ENCODE assay signal across 18 cellular contexts in the genomic region with DNA sequence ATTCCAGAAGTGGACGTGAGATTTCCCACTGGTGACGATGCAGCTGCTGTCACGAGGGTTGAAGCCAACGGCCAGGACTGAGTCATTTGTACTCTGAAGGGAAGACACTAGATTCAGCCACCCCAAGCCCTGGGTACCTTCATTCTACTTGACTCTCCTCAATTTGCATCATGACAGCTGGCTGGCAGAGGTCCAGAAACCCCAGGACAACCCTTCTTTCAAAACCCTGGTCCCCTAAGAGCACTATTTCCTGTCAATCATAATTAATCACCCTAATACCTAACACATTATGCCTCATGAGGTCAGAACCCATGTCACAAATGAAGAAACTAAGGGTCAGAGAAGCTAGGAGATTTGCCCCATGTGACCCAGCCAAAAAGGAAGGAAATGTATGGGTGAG. TPM values are rescaled to one million over a fixed set of nuclear protein-coding genes. Genes with fewer than 3 reads are reported as not detected.
A peak's percentile ranks its signal among the peaks of the same experiment; 100 is the strongest.
DNase-seq lines count a peak whose midpoint lies in the region; ATAC-seq and TF ChIP-seq lines count a peak whose summit lies in the region.
"Had no signal": no experiment of that assay in that cellular context is flagged by ENCODE, and none has a peak within 500 bp of the region (broad histone marks: within the 10 kb centered on the region; RNA-seq: fewer than 3 reads in every experiment).

No MANE protein-coding gene starts in this region.

- H3K4ac ChIP-seq in H9 (ENCODE audit: low read depth, low read length), result no peak overlapping the region

- WGBS in H9 (ENCODE audit: extremely low coverage, insufficient read length, low lambda C conversion rate), result no CpG with 5 or more reads among the region's 4 CpGs

- no peak overlapping the region for H3K27ac Mint-ChIP-seq in activated CD8-positive, alpha-beta T cell treated with anti-CD3 and anti-CD28 coated beads for 36 hours
- H3K27ac Mint-ChIP-seq in activated CD8-positive, alpha-beta T cell treated with anti-CD3 and anti-CD28 coated beads, Interleukin-2, amount 10 ng/mL, durations not matched to agents 7 days and 5 days, result no peak overlapping the region
- peak overlapping the region; percentile 50 to 85 (median 76); a peak in 4 of 7 replicates for H3K27ac Mint-ChIP-seq in H9
- H3K27ac Mint-ChIP-seq in activated CD4-positive, alpha-beta memory T cell treated with anti-CD3 and anti-CD28 coated beads, Interleukin-2, amount 10 ng/mL, durations not matched to agents 7 days and 5 days, result peak overlapping the region; percentile 54

- no peak overlapping the region for H3K27ac ChIP-seq in H9 (ENCODE audit: insufficient read length, low read depth, low read length)
- peak overlapping the region; percentile 20 for H3K27ac ChIP-seq in neutrophil
- no peak overlapping the region for H3K27ac ChIP-seq in caudate nucleus (ENCODE audit: low read depth, low read length)
- H3K27ac ChIP-seq: KMS-11, left ventricle myocardium inferior, vagina had no signal

- peaks cover 68% of the 10 kb centered on the region for H3K36me3 Mint-ChIP-seq in activated CD8-positive, alpha-beta T cell treated with anti-CD3 and anti-CD28 coated beads for 36 hours (ENCODE audit: low read depth)
- peaks cover 67% of the 10 kb centered on the region for H3K36me3 Mint-ChIP-seq in activated CD8-positive, alpha-beta T cell treated with anti-CD3 and anti-CD28 coated beads, Interleukin-2, amount 10 ng/mL, durations not matched to agents 7 days and 5 days (ENCODE audit: low read depth)
- H3K36me3 Mint-ChIP-seq in H9 (ENCODE audit: insufficient read depth in 1 of 3, low read depth in 3 of 3), result peaks cover 8 to 23% (median 13%) of the 10 kb centered on the region in 3 experiments; a peak in 6 of 7 replicates
- peaks cover 64% of the 10 kb centered on the region for H3K36me3 Mint-ChIP-seq in activated CD4-positive, alpha-beta memory T cell treated with anti-CD3 and anti-CD28 coated beads, Interleukin-2, amount 10 ng/mL, durations not matched to agents 7 days and 5 days (ENCODE audit: low read depth)

- no peak overlapping the region for H4K5ac ChIP-seq in H9 (ENCODE audit: insufficient read length, low read depth, low read length)

- H2AFZ ChIP-seq in H9 (ENCODE audit: low read length), result no peak overlapping the region

- H3K14ac ChIP-seq in H9 (ENCODE audit: insufficient read depth, low read length), result no peak overlapping the region

- DNase-seq in activated CD8-positive, alpha-beta T cell treated with anti-CD3 and anti-CD28 coated beads for 36 hours, result peak; percentile 32
- DNase-seq in activated CD8-positive, alpha-beta T cell treated with anti-CD3 and anti-CD28 coated beads, Interleukin-2, amount 10 ng/mL, durations not matched to agents 7 days and 5 days, result no peak
- DNase-seq in H9, result no peak
- DNase-seq in activated CD4-positive, alpha-beta memory T cell treated with anti-CD3 and anti-CD28 coated beads, Interleukin-2, amount 10 ng/mL, durations not matched to agents 7 days and 5 days, result no peak
- DNase-seq in GM19240 (ENCODE audit: insufficient read length, low spot score), result no peak
- no peak for DNase-seq in caudate nucleus (lab: John Stamatoyannopoulos, UW)
- no peak for DNase-seq in NCI-H345 (lab: John Stamatoyannopoulos, UW)
- DNase-seq: activated CD8-positive, alpha-beta memory T cell treated with anti-CD3 and anti-CD28 coated beads, Interleukin-2, amount 10 ng/mL, durations not matched to agents 7 days and 5 days; activated gamma-delta T cell; esophagus squamous epithelium; left ventricle myocardium inferior; NCI-H446; SHP77; T-helper 1 cell had no signal

- peaks cover 2% of the 10 kb centered on the region for H4K20me1 ChIP-seq in H9 (ENCODE audit: control insufficient read depth, insufficient read depth, insufficient read length)

- no peaks in the 10 kb centered on the region for H3K9me3 Mint-ChIP-seq in activated CD8-positive, alpha-beta T cell treated with anti-CD3 and anti-CD28 coated beads for 36 hours
- H3K9me3 Mint-ChIP-seq in activated CD8-positive, alpha-beta T cell treated with anti-CD3 and anti-CD28 coated beads, Interleukin-2, amount 10 ng/mL, durations not matched to agents 7 days and 5 days (ENCODE audit: insufficient read depth), result no peaks in the 10 kb centered on the region
- H3K9me3 Mint-ChIP-seq in H9, result no peaks in the 10 kb centered on the region
- H3K9me3 Mint-ChIP-seq in activated CD4-positive, alpha-beta memory T cell treated with anti-CD3 and anti-CD28 coated beads, Interleukin-2, amount 10 ng/mL, durations not matched to agents 7 days and 5 days, result no peaks in the 10 kb centered on the region
- H3K9me3 Mint-ChIP-seq: central memory CD8-positive, alpha-beta T cell had no signal

- no peaks in the 10 kb centered on the region for H3K79me1 ChIP-seq in H9 (ENCODE audit: insufficient read depth, low read depth, low read length, poor library complexity, severe bottlenecking)

- H3K56ac ChIP-seq in H9 (ENCODE audit: insufficient read length, low read depth, low read length), result no peak overlapping the region

- H3T11ph ChIP-seq in H9 (ENCODE audit: low read length), result no peak overlapping the region

- no peaks in the 10 kb centered on the region for H3K27me3 Mint-ChIP-seq in activated CD8-positive, alpha-beta T cell treated with anti-CD3 and anti-CD28 coated beads for 36 hours
- H3K27me3 Mint-ChIP-seq in activated CD8-positive, alpha-beta T cell treated with anti-CD3 and anti-CD28 coated beads, Interleukin-2, amount 10 ng/mL, durations not matched to agents 7 days and 5 days (ENCODE audit: low read depth), result no peaks in the 10 kb centered on the region
- peaks cover 23% of the 10 kb centered on the region for H3K27me3 Mint-ChIP-seq in H9 (ENCODE audit: low read depth)
- H3K27me3 Mint-ChIP-seq in activated CD4-positive, alpha-beta memory T cell treated with anti-CD3 and anti-CD28 coated beads, Interleukin-2, amount 10 ng/mL, durations not matched to agents 7 days and 5 days, result no peaks in the 10 kb centered on the region
- H3K27me3 Mint-ChIP-seq: activated CD8-positive, alpha-beta memory T cell treated with anti-CD3 and anti-CD28 coated beads, Interleukin-2, amount 10 ng/mL, durations not matched to agents 7 days and 5 days; central memory CD8-positive, alpha-beta T cell had no signal

- intact Hi-C loops in activated CD8-positive, alpha-beta T cell treated with anti-CD3 and anti-CD28 coated beads for 36 hours (cut with micrococcal nuclease), result no loop called here

- H4K8ac ChIP-seq in H9 (replicated peaks; ENCODE audit: insufficient read length, low read depth, low read length), result no peak overlapping the region

- peaks cover 29% of the 10 kb centered on the region for H3K36me3 ChIP-seq in neutrophil

- H2BK20ac ChIP-seq in H9 (ENCODE audit: low read depth, low read length, poor library complexity, severe bottlenecking), result no peak overlapping the region

- H3K4me3 Mint-ChIP-seq in activated CD8-positive, alpha-beta T cell treated with anti-CD3 and anti-CD28 coated beads for 36 hours, result no peak overlapping the region
- H3K4me3 Mint-ChIP-seq in activated CD8-positive, alpha-beta T cell treated with anti-CD3 and anti-CD28 coated beads, Interleukin-2, amount 10 ng/mL, durations not matched to agents 7 days and 5 days, result no peak overlapping the region
- H3K4me3 Mint-ChIP-seq in H9, result peak overlapping the region in 1 of 2 experiments; percentile 19; a peak in 1 of 5 replicates
- H3K4me3 Mint-ChIP-seq in activated CD4-positive, alpha-beta memory T cell treated with anti-CD3 and anti-CD28 coated beads, Interleukin-2, amount 10 ng/mL, durations not matched to agents 7 days and 5 days, result no peak overlapping the region
- H3K4me3 Mint-ChIP-seq: activated CD8-positive, alpha-beta memory T cell treated with anti-CD3 and anti-CD28 coated beads, Interleukin-2, amount 10 ng/mL, durations not matched to agents 7 days and 5 days; central memory CD8-positive, alpha-beta T cell had no signal

- no peak for ATAC-seq in activated CD8-positive, alpha-beta T cell treated with anti-CD3 and anti-CD28 coated beads for 36 hours
- no peak for ATAC-seq in activated CD8-positive, alpha-beta T cell treated with anti-CD3 and anti-CD28 coated beads, Interleukin-2, amount 10 ng/mL, durations not matched to agents 7 days and 5 days
- ATAC-seq: activated CD8-positive, alpha-beta memory T cell treated with anti-CD3 and anti-CD28 coated beads, Interleukin-2, amount 10 ng/mL, durations not matched to agents 7 days and 5 days had no signal

- no peak for TF ChIP-seq CTCF in activated CD8-positive, alpha-beta T cell treated with anti-CD3 and anti-CD28 coated beads for 36 hours (IDR thresholded peaks at IDR 0.05)
- TF ChIP-seq CTCF in H9 (conservative IDR thresholded peaks at IDR 0.05), result no peak
- no peak for TF ChIP-seq CTCF in neutrophil (IDR thresholded peaks at IDR 0.05)

- H3K23me2 ChIP-seq in H9 (ENCODE audit: insufficient read length, low read depth, low read length, poor library complexity, severe bottlenecking), result peaks cover 15% of the 10 kb centered on the region

- H3K27me3 ChIP-seq in H9 (ENCODE audit: insufficient read depth, low read length) (peaks cover 11% of the 10 kb centered on the region; the same call in 1 of the 2 replicates), neutrophil (no peaks in the 10 kb centered on the region)
- H3K27me3 ChIP-seq: esophagus squamous epithelium, vagina had no signal

- H3K4me1 Mint-ChIP-seq in activated CD8-positive, alpha-beta T cell treated with anti-CD3 and anti-CD28 coated beads for 36 hours (ENCODE audit: low read depth), result peaks cover 46% of the 10 kb centered on the region
- peaks cover 57% of the 10 kb centered on the region for H3K4me1 Mint-ChIP-seq in activated CD8-positive, alpha-beta T cell treated with anti-CD3 and anti-CD28 coated beads, Interleukin-2, amount 10 ng/mL, durations not matched to agents 7 days and 5 days (ENCODE audit: low read depth)
- peaks cover 39 to 66% of the 10 kb centered on the region in 2 experiments for H3K4me1 Mint-ChIP-seq in H9
- peaks cover 61% of the 10 kb centered on the region for H3K4me1 Mint-ChIP-seq in activated CD4-positive, alpha-beta memory T cell treated with anti-CD3 and anti-CD28 coated beads, Interleukin-2, amount 10 ng/mL, durations not matched to agents 7 days and 5 days

- no peak overlapping the region for H2AK5ac ChIP-seq in H9 (ENCODE audit: insufficient read length, low read length)

- no peak overlapping the region for H3K23ac ChIP-seq in H9 (ENCODE audit: insufficient read length, low read depth, low read length)

- H3K4me2 ChIP-seq in H9 (ENCODE audit: insufficient read depth, insufficient read length, low read length), result no peak overlapping the region
- H3K4me2 ChIP-seq: KMS-11 had no signal

- H3K79me2 ChIP-seq in H9 (ENCODE audit: insufficient read depth, low read length), result no peaks in the 10 kb centered on the region

- H4K91ac ChIP-seq in H9 (ENCODE audit: insufficient read length, low read depth, low read length), result no peak overlapping the region

- H3K4me1 ChIP-seq in H9 (ENCODE audit: insufficient read depth, low read length) (0 out of 2 replicates have a peak, but pooled peaks cover 2% of the 10 kb centered on the region), neutrophil (ENCODE audit: control insufficient read depth in 1 of 2, insufficient read depth in 1 of 2, low read depth in 1 of 2, low read length in 1 of 2) (peaks cover 23% of the 10 kb centered on the region in 2 experiments)

- H2BK5ac ChIP-seq in H9 (ENCODE audit: insufficient read length, low read length), result no peak overlapping the region

- CTCF ChIA-PET in activated CD8-positive, alpha-beta T cell treated with anti-CD3 and anti-CD28 coated beads for 36 hours (lab: Charles Lee), result interaction anchor here (0.8 to 1.7 kb wide), 3 partner anchors 16 to 183 kb away, joined by 3 to 9 read pairs (median 5); a partner anchor contains a TSS
- CTCF ChIA-PET in activated CD8-positive, alpha-beta T cell treated with anti-CD3 and anti-CD28 coated beads, Interleukin-2, amount 10 ng/mL, durations not matched to agents 7 days and 5 days (lab: Charles Lee), result interaction anchor here (0.9 kb wide), 1 partner anchor 183 kb away, joined by 4 read pairs; no protein-coding TSS in a partner anchor
- CTCF ChIA-PET in activated CD4-positive, alpha-beta memory T cell treated with anti-CD3 and anti-CD28 coated beads, Interleukin-2, amount 10 ng/mL, durations not matched to agents 7 days and 5 days (lab: Charles Lee), result interaction anchor here (0.6 to 1.2 kb wide), 2 partner anchors 12 to 33 kb away, joined by 3 to 5 read pairs; no protein-coding TSS in a partner anchor

- no peak overlapping the region for H3K9ac ChIP-seq in H9 (ENCODE audit: extremely low read depth, insufficient read length, low read length)
- H3K9ac ChIP-seq: KMS-11 had no signal

- POLR2A ChIA-PET in activated CD8-positive, alpha-beta T cell treated with anti-CD3 and anti-CD28 coated beads for 36 hours (lab: Charles Lee), result interaction anchor here (0.7 to 6.9 kb wide), 4 partner anchors 9 to 29 kb away, joined by 3 to 87 read pairs (median 4); a partner anchor contains a TSS
- POLR2A ChIA-PET in activated CD8-positive, alpha-beta T cell treated with anti-CD3 and anti-CD28 coated beads, Interleukin-2, amount 10 ng/mL, durations not matched to agents 7 days and 5 days (lab: Charles Lee), result interaction anchor here (0.5 to 2.4 kb wide), 6 partner anchors 13 to 209 kb away, joined by 3 to 11 read pairs (median 4); a partner anchor contains a TSS
- POLR2A ChIA-PET in activated CD4-positive, alpha-beta memory T cell treated with anti-CD3 and anti-CD28 coated beads, Interleukin-2, amount 10 ng/mL, durations not matched to agents 7 days and 5 days (lab: Charles Lee), result interaction anchor here (0.9 to 3.8 kb wide), 4 partner anchors 9 to 57 kb away, joined by 3 to 16 read pairs (median 8); a partner anchor contains a TSS

- H2BK15ac ChIP-seq in H9 (ENCODE audit: low read depth, low read length), result no peak overlapping the region

- H3K4me3 ChIP-seq in neutrophil (ENCODE audit: low read depth in 1 of 2, low read length in 1 of 2), result no peak overlapping the region
- H3K4me3 ChIP-seq: esophagus squamous epithelium, left ventricle myocardium inferior, vagina had no signal

- no peak overlapping the region for H2BK120ac ChIP-seq in H9 (ENCODE audit: low read depth, low read length, poor library complexity, severe bottlenecking)

- H3K18ac ChIP-seq in H9 (ENCODE audit: insufficient read length, low read depth, low read length), result no peak overlapping the region

- H2BK12ac ChIP-seq in H9 (ENCODE audit: insufficient read length, low read depth, low read length), result no peak overlapping the region

- no peaks in the 10 kb centered on the region for H3K9me3 ChIP-seq in H9 (ENCODE audit: control insufficient read depth, low read depth, low read length)
- no peaks in the 10 kb centered on the region for H3K9me3 ChIP-seq in neutrophil
- H3K9me3 ChIP-seq: esophagus squamous epithelium, left ventricle myocardium inferior, vagina had no signal

RNA-seq across cellular contexts. Expression of a gene that starts 4.8 kb away (rescaled TPM):
- total RNA-seq in activated CD8-positive, alpha-beta T cell treated with anti-CD3 and anti-CD28 coated beads for 36 hours, result 100 to 1,000 TPM; 115 to 120 TPM
- total RNA-seq in activated CD8-positive, alpha-beta T cell treated with anti-CD3 and anti-CD28 coated beads, Interleukin-2, amount 10 ng/mL, durations not matched to agents 7 days and 5 days, result 100 to 1,000 TPM; 120 to 144 TPM
- total RNA-seq in H9 (2021), result 35.3 and 40.6 TPM in 2 replicates
- total RNA-seq in activated CD4-positive, alpha-beta memory T cell treated with anti-CD3 and anti-CD28 coated beads, Interleukin-2, amount 10 ng/mL, durations not matched to agents 7 days and 5 days, result 100 to 1,000 TPM; 121 to 122 TPM

RNA-seq across cellular contexts. Expression of a gene that starts 5.3 kb away (rescaled TPM):
- total RNA-seq in activated CD8-positive, alpha-beta T cell treated with anti-CD3 and anti-CD28 coated beads for 36 hours, result 1 to 10 TPM in 1 of 2 experiments, under 1 TPM in 1; 0.79 to 1.1 TPM
- total RNA-seq in activated CD8-positive, alpha-beta T cell treated with anti-CD3 and anti-CD28 coated beads, Interleukin-2, amount 10 ng/mL, durations not matched to agents 7 days and 5 days, result 1 to 10 TPM; 1.3 to 2.0 TPM
- 0.79 and 1.0 TPM in 2 replicates for total RNA-seq in H9 (2021)
- 1 to 10 TPM; 1.6 to 2.2 TPM for total RNA-seq in activated CD4-positive, alpha-beta memory T cell treated with anti-CD3 and anti-CD28 coated beads, Interleukin-2, amount 10 ng/mL, durations not matched to agents 7 days and 5 days

RNA-seq across cellular contexts. Expression of a gene that starts 6.1 kb away (rescaled TPM):
- total RNA-seq in activated CD8-positive, alpha-beta T cell treated with anti-CD3 and anti-CD28 coated beads for 36 hours, result 100 to 1,000 TPM; 159 to 164 TPM
- 100 to 1,000 TPM; 249 to 273 TPM for total RNA-seq in activated CD8-positive, alpha-beta T cell treated with anti-CD3 and anti-CD28 coated beads, Interleukin-2, amount 10 ng/mL, durations not matched to agents 7 days and 5 days
- total RNA-seq in H9 (2021), result 143 and 149 TPM in 2 replicates
- 100 to 1,000 TPM; 226 TPM for total RNA-seq in activated CD4-positive, alpha-beta memory T cell treated with anti-CD3 and anti-CD28 coated beads, Interleukin-2, amount 10 ng/mL, durations not matched to agents 7 days and 5 days

RNA-seq across cellular contexts. Expression of a gene that starts 14.1 kb away (rescaled TPM):
- 10 to 100 TPM; 59.1 to 61.4 TPM for total RNA-seq in activated CD8-positive, alpha-beta T cell treated with anti-CD3 and anti-CD28 coated beads for 36 hours
- total RNA-seq in activated CD8-positive, alpha-beta T cell treated with anti-CD3 and anti-CD28 coated beads, Interleukin-2, amount 10 ng/mL, durations not matched to agents 7 days and 5 days, result 10 to 100 TPM; 63.0 to 64.8 TPM
- 30.6 and 30.8 TPM in 2 replicates for total RNA-seq in H9 (2021)
- total RNA-seq in activated CD4-positive, alpha-beta memory T cell treated with anti-CD3 and anti-CD28 coated beads, Interleukin-2, amount 10 ng/mL, durations not matched to agents 7 days and 5 days, result 10 to 100 TPM; 58.9 to 67.1 TPM

RNA-seq across cellular contexts. Expression of a gene that starts 16.4 kb away (rescaled TPM):
- total RNA-seq in activated CD8-positive, alpha-beta T cell treated with anti-CD3 and anti-CD28 coated beads for 36 hours, result 10 to 100 TPM; 34.4 to 38.0 TPM
- total RNA-seq in activated CD8-positive, alpha-beta T cell treated with anti-CD3 and anti-CD28 coated beads, Interleukin-2, amount 10 ng/mL, durations not matched to agents 7 days and 5 days, result 10 to 100 TPM; 22.2 to 25.0 TPM
- total RNA-seq in H9 (2021), result 20.7 and 24.9 TPM in 2 replicates
- 10 to 100 TPM; 23.7 to 25.2 TPM for total RNA-seq in activated CD4-positive, alpha-beta memory T cell treated with anti-CD3 and anti-CD28 coated beads, Interleukin-2, amount 10 ng/mL, durations not matched to agents 7 days and 5 days

Comparison
In these comparisons a context has a peak if more than half of its experiments do, and no peak if none do; other contexts are left out.
1. H3K27ac Mint-ChIP-seq: peak in H9 (3 of 3) and activated CD4-positive, alpha-beta memory T cell treated with anti-CD3 and anti-CD28 coated beads, Interleukin-2, amount 10 ng/mL, durations not matched to agents 7 days and 5 days (single experiment); none in activated CD8-positive, alpha-beta T cell treated with anti-CD3 and anti-CD28 coated beads for 36 hours (single experiment) and activated CD8-positive, alpha-beta T cell treated with anti-CD3 and anti-CD28 coated beads, Interleukin-2, amount 10 ng/mL, durations not matched to agents 7 days and 5 days (single experiment).